1 cellular context compared by ENCODE assay signal in the genomic region with DNA sequence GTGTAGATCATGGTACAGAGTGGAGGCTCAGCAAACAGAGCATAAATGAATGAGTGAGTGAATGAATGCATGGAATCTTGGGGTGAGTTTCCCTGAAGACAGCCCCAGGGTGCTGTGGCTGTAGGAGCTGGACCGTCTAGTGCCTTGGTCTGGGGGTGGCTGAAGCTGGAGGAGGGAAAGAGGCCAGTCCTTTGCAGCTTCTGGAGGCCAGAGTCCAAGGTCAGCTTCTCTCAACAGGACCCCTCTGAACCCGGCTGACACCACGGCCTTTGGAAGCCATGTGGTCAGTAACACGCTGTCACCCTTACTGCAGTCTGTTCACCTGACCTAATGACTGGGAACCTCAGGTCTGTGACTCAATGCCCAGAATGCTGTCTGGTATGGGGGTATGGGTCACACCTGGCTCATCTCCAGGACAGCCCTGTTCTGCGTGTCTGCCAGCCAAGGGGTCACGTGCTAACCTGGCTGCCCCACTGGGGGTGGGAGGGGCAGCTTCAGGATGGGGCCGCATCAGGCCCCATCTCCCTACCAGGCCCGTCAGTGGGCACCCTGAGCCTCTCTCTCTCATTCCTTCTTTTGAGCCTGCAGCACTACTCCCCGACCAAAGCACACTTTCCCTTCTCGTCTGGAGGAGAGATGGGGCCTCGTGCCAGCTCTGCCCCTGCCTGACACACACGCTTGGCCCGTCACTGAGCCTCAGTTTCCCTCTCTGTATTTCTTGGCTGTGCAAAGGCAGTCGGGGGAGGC.
TF ChIP-seq lines count a peak whose summit lies in the region.

No MANE protein-coding gene starts in this region.

TF ChIP-seq in HepG2, 621 proteins besides CTCF, POLR2A, EP300 and RAD21 (continued from another document and continues in another):
- TF ChIP-seq, protein P1, sequence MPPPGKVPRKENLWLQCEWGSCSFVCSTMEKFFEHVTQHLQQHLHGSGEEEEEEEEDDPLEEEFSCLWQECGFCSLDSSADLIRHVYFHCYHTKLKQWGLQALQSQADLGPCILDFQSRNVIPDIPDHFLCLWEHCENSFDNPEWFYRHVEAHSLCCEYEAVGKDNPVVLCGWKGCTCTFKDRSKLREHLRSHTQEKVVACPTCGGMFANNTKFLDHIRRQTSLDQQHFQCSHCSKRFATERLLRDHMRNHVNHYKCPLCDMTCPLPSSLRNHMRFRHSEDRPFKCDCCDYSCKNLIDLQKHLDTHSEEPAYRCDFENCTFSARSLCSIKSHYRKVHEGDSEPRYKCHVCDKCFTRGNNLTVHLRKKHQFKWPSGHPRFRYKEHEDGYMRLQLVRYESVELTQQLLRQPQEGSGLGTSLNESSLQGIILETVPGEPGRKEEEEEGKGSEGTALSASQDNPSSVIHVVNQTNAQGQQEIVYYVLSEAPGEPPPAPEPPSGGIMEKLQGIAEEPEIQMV (CRISPR knock-in tag; IDR thresholded peaks at IDR 0.05; ENCODE audit: low read depth) = peak; percentile 20; the same call in 1 of the 2 replicates
- TF ChIP-seq HOXA7 (CRISPR knock-in tag; IDR thresholded peaks at IDR 0.05) (no peak), CHD4 (IDR thresholded peaks at IDR 0.05; ENCODE audit: borderline replicate concordance, low read length) (peak; percentile 23; the same call in 1 of the 2 replicates), GABPA (IDR thresholded peaks at IDR 0.05; ENCODE audit: low read depth, low read length) (no peak), GABPA (CRISPR knock-in tag; IDR thresholded peaks at IDR 0.05; ENCODE audit: low read depth) (peak; percentile 61), CAMTA2 (CRISPR knock-in tag; IDR thresholded peaks at IDR 0.05; ENCODE audit: borderline replicate concordance) (0 out of 2 replicates have a peak, but pooled peaks have one; percentile 20), ZNF430 (CRISPR knock-in tag; IDR thresholded peaks at IDR 0.05) (peak; percentile 72), MTA1 (CRISPR knock-in tag; IDR thresholded peaks at IDR 0.05; ENCODE audit: borderline replicate concordance) (peak; percentile 94; the same call in 1 of the 2 replicates), ZSCAN12 (CRISPR knock-in tag; IDR thresholded peaks at IDR 0.05) (no peak), ZNF878 (CRISPR knock-in tag; IDR thresholded peaks at IDR 0.05) (peak; percentile 77; the same call in 1 of the 2 replicates), ZNF317 (CRISPR knock-in tag; IDR thresholded peaks at IDR 0.05) (peak; percentile 77; the same call in 1 of the 2 replicates), YEATS4 (CRISPR knock-in tag; IDR thresholded peaks at IDR 0.05; ENCODE audit: borderline replicate concordance) (peak; percentile 89; the same call in 1 of the 2 replicates), NFKB2 (CRISPR knock-in tag; IDR thresholded peaks at IDR 0.05; ENCODE audit: borderline replicate concordance) (no peak; the same call in 1 of the 2 replicates), ZNF335 (CRISPR knock-in tag; IDR thresholded peaks at IDR 0.05) (peak; percentile 72; the same call in 1 of the 2 replicates), MBD4 (IDR thresholded peaks at IDR 0.05; ENCODE audit: borderline replicate concordance, low read length) (no peak), SMAD9 (CRISPR knock-in tag; IDR thresholded peaks at IDR 0.05) (peak; percentile 81; the same call in 1 of the 2 replicates), PBX2 (CRISPR knock-in tag; IDR thresholded peaks at IDR 0.05) (0 out of 2 replicates have a peak, but pooled peaks have one; percentile 8), PRDM15 (CRISPR knock-in tag; IDR thresholded peaks at IDR 0.05) (no peak), MAX (IDR thresholded peaks at IDR 0.05) (peak; percentile 95), ZNF264 (CRISPR knock-in tag; IDR thresholded peaks at IDR 0.05) (peak; percentile 84; the same call in 1 of the 2 replicates), ZNF614 (CRISPR knock-in tag; IDR thresholded peaks at IDR 0.05; ENCODE audit: borderline replicate concordance) (peak; percentile 91), ZNF414 (CRISPR knock-in tag; IDR thresholded peaks at IDR 0.05) (no peak; the same call in 1 of the 2 replicates), TEAD3 (CRISPR knock-in tag; optimal IDR thresholded peaks at IDR 0.05; ENCODE audit: borderline replicate concordance) (peak; percentile 92), DNMT3B (CRISPR knock-in tag; conservative IDR thresholded peaks at IDR 0.05) (no peak), ZNF782 (CRISPR knock-in tag; IDR thresholded peaks at IDR 0.05; ENCODE audit: borderline replicate concordance) (no peak), SOX5 (CRISPR knock-in tag; IDR thresholded peaks at IDR 0.05; ENCODE audit: borderline replicate concordance) (peak; percentile 82), ZNF790 (CRISPR knock-in tag; IDR thresholded peaks at IDR 0.05; ENCODE audit: borderline replicate concordance) (0 out of 2 replicates have a peak, but pooled peaks have one; percentile 48)
- TF ChIP-seq, protein P2, sequence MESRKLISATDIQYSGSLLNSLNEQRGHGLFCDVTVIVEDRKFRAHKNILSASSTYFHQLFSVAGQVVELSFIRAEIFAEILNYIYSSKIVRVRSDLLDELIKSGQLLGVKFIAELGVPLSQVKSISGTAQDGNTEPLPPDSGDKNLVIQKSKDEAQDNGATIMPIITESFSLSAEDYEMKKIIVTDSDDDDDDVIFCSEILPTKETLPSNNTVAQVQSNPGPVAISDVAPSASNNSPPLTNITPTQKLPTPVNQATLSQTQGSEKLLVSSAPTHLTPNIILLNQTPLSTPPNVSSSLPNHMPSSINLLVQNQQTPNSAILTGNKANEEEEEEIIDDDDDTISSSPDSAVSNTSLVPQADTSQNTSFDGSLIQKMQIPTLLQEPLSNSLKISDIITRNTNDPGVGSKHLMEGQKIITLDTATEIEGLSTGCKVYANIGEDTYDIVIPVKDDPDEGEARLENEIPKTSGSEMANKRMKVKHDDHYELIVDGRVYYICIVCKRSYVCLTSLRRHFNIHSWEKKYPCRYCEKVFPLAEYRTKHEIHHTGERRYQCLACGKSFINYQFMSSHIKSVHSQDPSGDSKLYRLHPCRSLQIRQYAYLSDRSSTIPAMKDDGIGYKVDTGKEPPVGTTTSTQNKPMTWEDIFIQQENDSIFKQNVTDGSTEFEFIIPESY (CRISPR knock-in tag; IDR thresholded peaks at IDR 0.05) = peak; percentile 55; the same call in 1 of the 2 replicates
- TF ChIP-seq, protein P3, sequence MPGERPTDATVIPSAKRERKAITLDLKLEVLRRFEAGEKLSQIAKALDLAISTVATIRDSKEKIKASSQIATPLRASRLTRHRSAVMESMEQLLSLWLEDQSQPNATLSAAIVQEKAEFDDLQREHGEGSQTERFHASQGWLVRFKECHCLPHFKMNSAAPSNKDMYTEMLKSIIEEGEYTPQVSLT (CRISPR knock-in tag; IDR thresholded peaks at IDR 0.05; ENCODE audit: borderline replicate concordance, low read depth) = no peak
- TF ChIP-seq, protein P4, sequence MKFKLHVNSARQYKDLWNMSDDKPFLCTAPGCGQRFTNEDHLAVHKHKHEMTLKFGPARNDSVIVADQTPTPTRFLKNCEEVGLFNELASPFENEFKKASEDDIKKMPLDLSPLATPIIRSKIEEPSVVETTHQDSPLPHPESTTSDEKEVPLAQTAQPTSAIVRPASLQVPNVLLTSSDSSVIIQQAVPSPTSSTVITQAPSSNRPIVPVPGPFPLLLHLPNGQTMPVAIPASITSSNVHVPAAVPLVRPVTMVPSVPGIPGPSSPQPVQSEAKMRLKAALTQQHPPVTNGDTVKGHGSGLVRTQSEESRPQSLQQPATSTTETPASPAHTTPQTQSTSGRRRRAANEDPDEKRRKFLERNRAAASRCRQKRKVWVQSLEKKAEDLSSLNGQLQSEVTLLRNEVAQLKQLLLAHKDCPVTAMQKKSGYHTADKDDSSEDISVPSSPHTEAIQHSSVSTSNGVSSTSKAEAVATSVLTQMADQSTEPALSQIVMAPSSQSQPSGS (CRISPR knock-in tag; IDR thresholded peaks at IDR 0.05) = peak; percentile 82; the same call in 1 of the 2 replicates
- TF ChIP-seq, protein P5, sequence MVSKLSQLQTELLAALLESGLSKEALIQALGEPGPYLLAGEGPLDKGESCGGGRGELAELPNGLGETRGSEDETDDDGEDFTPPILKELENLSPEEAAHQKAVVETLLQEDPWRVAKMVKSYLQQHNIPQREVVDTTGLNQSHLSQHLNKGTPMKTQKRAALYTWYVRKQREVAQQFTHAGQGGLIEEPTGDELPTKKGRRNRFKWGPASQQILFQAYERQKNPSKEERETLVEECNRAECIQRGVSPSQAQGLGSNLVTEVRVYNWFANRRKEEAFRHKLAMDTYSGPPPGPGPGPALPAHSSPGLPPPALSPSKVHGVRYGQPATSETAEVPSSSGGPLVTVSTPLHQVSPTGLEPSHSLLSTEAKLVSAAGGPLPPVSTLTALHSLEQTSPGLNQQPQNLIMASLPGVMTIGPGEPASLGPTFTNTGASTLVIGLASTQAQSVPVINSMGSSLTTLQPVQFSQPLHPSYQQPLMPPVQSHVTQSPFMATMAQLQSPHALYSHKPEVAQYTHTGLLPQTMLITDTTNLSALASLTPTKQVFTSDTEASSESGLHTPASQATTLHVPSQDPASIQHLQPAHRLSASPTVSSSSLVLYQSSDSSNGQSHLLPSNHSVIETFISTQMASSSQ (IDR thresholded peaks at IDR 0.05; ENCODE audit: low read depth) = peak; percentile 32; the same call in 1 of the 2 replicates
- TF ChIP-seq, protein P5 (CRISPR knock-in tag; IDR thresholded peaks at IDR 0.05; ENCODE audit: borderline replicate concordance) = peak; percentile 47; the same call in 1 of the 2 replicates
